ENCODE assay signal across 2 cellular contexts in genomic region chr16:66712512-66712911, GRCh38.
TF ChIP-seq lines count a peak whose summit lies in the region.

No MANE protein-coding gene starts in this region.

TF ChIP-seq in A549, 52 proteins besides CTCF, POLR2A, EP300 and RAD21:
- TF ChIP-seq RARB (CRISPR knock-in tag; IDR thresholded peaks at IDR 0.05) (no peak), ZSCAN20 (CRISPR knock-in tag; IDR thresholded peaks at IDR 0.05) (no peak), PBX3 (IDR thresholded peaks at IDR 0.05) (no peak), NR3C1 (IDR thresholded peaks at IDR 0.05) (no peak), ELK1 (IDR thresholded peaks at IDR 0.05; ENCODE audit: low read depth, low read length) (no peak), RFX5 (IDR thresholded peaks at IDR 0.05) (no peak), CHD2 (IDR thresholded peaks at IDR 0.05; ENCODE audit: low read length, partially characterized antibody) (no peak), MAX (IDR thresholded peaks at IDR 0.05) (no peak), EHF (CRISPR knock-in tag; IDR thresholded peaks at IDR 0.05) (no peak), JUN (IDR thresholded peaks at IDR 0.05) (no peak), CBX2 (IDR thresholded peaks at IDR 0.05; ENCODE audit: borderline replicate concordance, low read depth) (no peak), HOXB5 (CRISPR knock-in tag; IDR thresholded peaks at IDR 0.05) (no peak), HMGXB4 (CRISPR knock-in tag; IDR thresholded peaks at IDR 0.05; ENCODE audit: borderline replicate concordance) (no peak), HES2 (IDR thresholded peaks at IDR 0.05) (no peak), MAFK (IDR thresholded peaks at IDR 0.05; ENCODE audit: partially characterized antibody) (no peak)

TF ChIP-seq in GM12878, 131 proteins besides CTCF, POLR2A, EP300 and RAD21:
- TF ChIP-seq EGR1 (IDR thresholded peaks at IDR 0.05; ENCODE audit: borderline replicate concordance in 1 of 2, low read depth in 2 of 2, low read length in 2 of 2) (no peak), ZBTB40 (IDR thresholded peaks at IDR 0.05; ENCODE audit: borderline replicate concordance) (no peak), SUZ12 (IDR thresholded peaks at IDR 0.05; ENCODE audit: unreplicated experiment) (no peak), IRF5 (IDR thresholded peaks at IDR 0.05; ENCODE audit: borderline replicate concordance) (no peak)
TF ChIP-seq in GM12878: peak in this region for 0.
